ENCODE assay signal across 15 cellular contexts in the genomic region with DNA sequence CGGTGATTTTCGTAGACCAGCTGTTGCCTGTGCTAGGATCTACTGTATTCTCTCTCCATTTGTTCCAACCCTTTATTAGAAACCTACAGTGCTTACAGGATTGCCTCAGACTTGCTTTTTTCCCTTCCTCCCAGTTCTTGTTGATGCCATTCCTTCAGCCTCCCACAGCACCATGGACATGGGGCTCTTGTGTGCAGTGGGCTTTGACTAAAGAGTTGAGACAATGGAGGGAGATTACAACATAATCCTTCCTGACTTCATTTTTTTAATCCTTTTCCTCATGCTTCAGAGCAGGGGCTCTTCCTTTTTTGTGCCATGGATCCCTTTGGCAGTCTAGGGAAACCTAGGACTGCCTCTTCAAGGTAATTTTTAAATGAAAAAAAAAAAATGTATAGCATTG.
DNase-seq lines count a peak whose midpoint lies in the region; ATAC-seq and TF ChIP-seq lines count a peak whose summit lies in the region.
"Had no signal": no experiment of that assay in that cellular context is flagged by ENCODE, and none has a peak within 500 bp of the region (broad histone marks: within the 10 kb centered on the region; RNA-seq: fewer than 3 reads in every experiment).

No MANE protein-coding gene starts in this region.

- no peak overlapping the region for H3K27ac ChIP-seq in GM23338 (ENCODE audit: low read depth)
- H3K27ac ChIP-seq in stomach = peak overlapping the region in 4 of 5 donors; percentile 20 to 45 (median 32)
- H3K27ac ChIP-seq: C4-2B, GM23248 had no signal

- H3K4me1 Mint-ChIP-seq in GM23338 = peaks cover 3% of the 10 kb centered on the region; the same call in 2 of the 3 replicates
- H3K4me1 Mint-ChIP-seq: CD4-positive, alpha-beta memory T cell; H9 had no signal

- no peak overlapping the region for H3K4me2 ChIP-seq in GM23338

- no peak for ATAC-seq in GM23338
- ATAC-seq: HepG2 had no signal

- H3K9me2 ChIP-seq in GM23338 (ENCODE audit: insufficient read depth) = no peaks in the 10 kb centered on the region

- H3K27me3 Mint-ChIP-seq in GM23338 (ENCODE audit: insufficient read depth, low read depth, poor library complexity) = no peaks in the 10 kb centered on the region
- H3K27me3 Mint-ChIP-seq: CD4-positive, alpha-beta memory T cell had no signal

- H3K9me3 Mint-ChIP-seq in GM23338 = peaks cover 6% of the 10 kb centered on the region; the same call in 2 of the 3 replicates
- H3K9me3 Mint-ChIP-seq: HFFc6 had no signal

- H2AFZ ChIP-seq in GM23338 = peak overlapping the region; percentile 67; the same call in 1 of the 2 replicates
- H2AFZ ChIP-seq: GM23248 had no signal

- H3K9me3 ChIP-seq in stomach = peaks cover 0 to 11% (median 4%) of the 10 kb centered on the region in 4 donors
- H3K9me3 ChIP-seq: BE2C had no signal

- no peaks in the 10 kb centered on the region for H3K36me3 Mint-ChIP-seq in GM23338 (ENCODE audit: low read depth)
- H3K36me3 Mint-ChIP-seq: CD4-positive, alpha-beta memory T cell had no signal

- no peaks in the 10 kb centered on the region for H4K20me1 ChIP-seq in GM23338 (replicated peaks; ENCODE audit: insufficient read depth)

- no peak for TF ChIP-seq CTCF in GM23338 (conservative IDR thresholded peaks at IDR 0.05; ENCODE audit: low read depth in 2 of 2)
- no peak for TF ChIP-seq CTCF in fibroblast of pulmonary artery (IDR thresholded peaks at IDR 0.05; ENCODE audit: low read length, missing control alignments)
- no peak for TF ChIP-seq CTCF in stomach (IDR thresholded peaks at IDR 0.05)

- no peak for TF ChIP-seq POLR2A in stomach (IDR thresholded peaks at IDR 0.05)

- H3K4me1 ChIP-seq in GM23338 (ENCODE audit: insufficient read depth) = no peaks in the 10 kb centered on the region
- H3K4me1 ChIP-seq in stomach = no peaks in the 10 kb centered on the region

- TF ChIP-seq EP300 in stomach (IDR thresholded peaks at IDR 0.05) = no peak

- no peak overlapping the region for H3K27ac Mint-ChIP-seq in GM23338
- H3K27ac Mint-ChIP-seq: CD4-positive, alpha-beta memory T cell; H9; HFFc6 had no signal

- 77 to 91% (median 88%) methylated on average over 2 of the region's 2 CpGs for WGBS in stomach, 5 donors

- H3K36me3 ChIP-seq in GM23338 (ENCODE audit: insufficient read depth) (no peaks in the 10 kb centered on the region; the same call in 1 of the 2 replicates), stomach (no peaks in the 10 kb centered on the region)
- H3K36me3 ChIP-seq: BE2C had no signal

- no peak overlapping the region for H3K4me3 Mint-ChIP-seq in GM23338
- H3K4me3 Mint-ChIP-seq: CD4-positive, alpha-beta memory T cell; H9; HFFc6 had no signal

- H3K79me2 ChIP-seq in GM23338 (replicated peaks; ENCODE audit: insufficient read depth) = no peaks in the 10 kb centered on the region

- H3K27me3 ChIP-seq in GM23338 (ENCODE audit: insufficient read depth) (no peaks in the 10 kb centered on the region), stomach (no peaks in the 10 kb centered on the region)
- H3K27me3 ChIP-seq: BE2C had no signal

- intact Hi-C loops in stomach (cut with DNase I; ENCODE audit: low total_unique reads) = no loop called here

- DNase-seq in GM23338 (ENCODE audit: low spot score) (no peak), NCI-H82 treated with DMSO at 0.1 percent for 48 hours (lab: John Stamatoyannopoulos, UW; ENCODE audit: unreplicated experiment) (peak; percentile 22), fibroblast of pulmonary artery (ENCODE audit: low read depth) (peak; percentile 11), stomach (no peak), NCI-H1048 (lab: John Stamatoyannopoulos, UW) (no peak), COLO829 (ENCODE audit: low spot score) (no peak), nucleus accumbens (lab: John Stamatoyannopoulos, UW) (no peak)
- DNase-seq: BE2C; CD4-positive, alpha-beta memory T cell; COR-L47; GM23248; H9; HFFc6 had no signal

- H3K4me3 ChIP-seq in GM23338 = no peak overlapping the region
- no peak overlapping the region for H3K4me3 ChIP-seq in fibroblast of pulmonary artery (replicated peaks; ENCODE audit: low read depth, low read length)
- no peak overlapping the region for H3K4me3 ChIP-seq in stomach
- H3K4me3 ChIP-seq: GM23248 had no signal

- no peaks in the 10 kb centered on the region for H3F3A ChIP-seq in GM23338 (replicated peaks; ENCODE audit: low read depth)

TF ChIP-seq in GM23338, 12 proteins besides CTCF, POLR2A, EP300 and RAD21 (continues in another document):
- no peak for TF ChIP-seq ZNF114 (CRISPR knock-in tag; IDR thresholded peaks at IDR 0.05)
- no peak for TF ChIP-seq NANOG (IDR thresholded peaks at IDR 0.05; ENCODE audit: borderline replicate concordance)
- no peak for TF ChIP-seq STAT1 (IDR thresholded peaks at IDR 0.05; ENCODE audit: unreplicated experiment)
- TF ChIP-seq, protein P1, sequence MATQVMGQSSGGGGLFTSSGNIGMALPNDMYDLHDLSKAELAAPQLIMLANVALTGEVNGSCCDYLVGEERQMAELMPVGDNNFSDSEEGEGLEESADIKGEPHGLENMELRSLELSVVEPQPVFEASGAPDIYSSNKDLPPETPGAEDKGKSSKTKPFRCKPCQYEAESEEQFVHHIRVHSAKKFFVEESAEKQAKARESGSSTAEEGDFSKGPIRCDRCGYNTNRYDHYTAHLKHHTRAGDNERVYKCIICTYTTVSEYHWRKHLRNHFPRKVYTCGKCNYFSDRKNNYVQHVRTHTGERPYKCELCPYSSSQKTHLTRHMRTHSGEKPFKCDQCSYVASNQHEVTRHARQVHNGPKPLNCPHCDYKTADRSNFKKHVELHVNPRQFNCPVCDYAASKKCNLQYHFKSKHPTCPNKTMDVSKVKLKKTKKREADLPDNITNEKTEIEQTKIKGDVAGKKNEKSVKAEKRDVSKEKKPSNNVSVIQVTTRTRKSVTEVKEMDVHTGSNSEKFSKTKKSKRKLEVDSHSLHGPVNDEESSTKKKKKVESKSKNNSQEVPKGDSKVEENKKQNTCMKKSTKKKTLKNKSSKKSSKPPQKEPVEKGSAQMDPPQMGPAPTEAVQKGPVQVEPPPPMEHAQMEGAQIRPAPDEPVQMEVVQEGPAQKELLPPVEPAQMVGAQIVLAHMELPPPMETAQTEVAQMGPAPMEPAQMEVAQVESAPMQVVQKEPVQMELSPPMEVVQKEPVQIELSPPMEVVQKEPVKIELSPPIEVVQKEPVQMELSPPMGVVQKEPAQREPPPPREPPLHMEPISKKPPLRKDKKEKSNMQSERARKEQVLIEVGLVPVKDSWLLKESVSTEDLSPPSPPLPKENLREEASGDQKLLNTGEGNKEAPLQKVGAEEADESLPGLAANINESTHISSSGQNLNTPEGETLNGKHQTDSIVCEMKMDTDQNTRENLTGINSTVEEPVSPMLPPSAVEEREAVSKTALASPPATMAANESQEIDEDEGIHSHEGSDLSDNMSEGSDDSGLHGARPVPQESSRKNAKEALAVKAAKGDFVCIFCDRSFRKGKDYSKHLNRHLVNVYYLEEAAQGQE (IDR thresholded peaks at IDR 0.05; ENCODE audit: unreplicated experiment) = no peak
- no peak for TF ChIP-seq POLR2AphosphoS5 (IDR thresholded peaks at IDR 0.05; ENCODE audit: low read depth)
- no peak for TF ChIP-seq EZH2phosphoT487 (IDR thresholded peaks at IDR 0.05; ENCODE audit: unreplicated experiment)
- TF ChIP-seq JUNB (IDR thresholded peaks at IDR 0.05; ENCODE audit: unreplicated experiment) = no peak
- TF ChIP-seq, protein P2, sequence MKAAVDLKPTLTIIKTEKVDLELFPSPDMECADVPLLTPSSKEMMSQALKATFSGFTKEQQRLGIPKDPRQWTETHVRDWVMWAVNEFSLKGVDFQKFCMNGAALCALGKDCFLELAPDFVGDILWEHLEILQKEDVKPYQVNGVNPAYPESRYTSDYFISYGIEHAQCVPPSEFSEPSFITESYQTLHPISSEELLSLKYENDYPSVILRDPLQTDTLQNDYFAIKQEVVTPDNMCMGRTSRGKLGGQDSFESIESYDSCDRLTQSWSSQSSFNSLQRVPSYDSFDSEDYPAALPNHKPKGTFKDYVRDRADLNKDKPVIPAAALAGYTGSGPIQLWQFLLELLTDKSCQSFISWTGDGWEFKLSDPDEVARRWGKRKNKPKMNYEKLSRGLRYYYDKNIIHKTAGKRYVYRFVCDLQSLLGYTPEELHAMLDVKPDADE (IDR thresholded peaks at IDR 0.05) = no peak
- no peak for TF ChIP-seq EZH2 (IDR thresholded peaks at IDR 0.05; ENCODE audit: low read depth, unreplicated experiment)
- TF ChIP-seq ZNF331 (CRISPR knock-in tag; IDR thresholded peaks at IDR 0.05; ENCODE audit: low read depth) = no peak
- TF ChIP-seq CREB1 (CRISPR knock-in tag; IDR thresholded peaks at IDR 0.05; ENCODE audit: low read depth) = no peak

Comparison
In these comparisons a context has a peak if more than half of its experiments do, and no peak if none do; other contexts are left out.
1. DNase-seq: peak in NCI-H82 treated with DMSO at 0.1 percent for 48 hours (single experiment) and fibroblast of pulmonary artery (single experiment); none in GM23338 (single experiment), stomach (single experiment), NCI-H1048 (single experiment), COLO829 (single experiment) and nucleus accumbens (0 of 56).